In the genomic region with DNA sequence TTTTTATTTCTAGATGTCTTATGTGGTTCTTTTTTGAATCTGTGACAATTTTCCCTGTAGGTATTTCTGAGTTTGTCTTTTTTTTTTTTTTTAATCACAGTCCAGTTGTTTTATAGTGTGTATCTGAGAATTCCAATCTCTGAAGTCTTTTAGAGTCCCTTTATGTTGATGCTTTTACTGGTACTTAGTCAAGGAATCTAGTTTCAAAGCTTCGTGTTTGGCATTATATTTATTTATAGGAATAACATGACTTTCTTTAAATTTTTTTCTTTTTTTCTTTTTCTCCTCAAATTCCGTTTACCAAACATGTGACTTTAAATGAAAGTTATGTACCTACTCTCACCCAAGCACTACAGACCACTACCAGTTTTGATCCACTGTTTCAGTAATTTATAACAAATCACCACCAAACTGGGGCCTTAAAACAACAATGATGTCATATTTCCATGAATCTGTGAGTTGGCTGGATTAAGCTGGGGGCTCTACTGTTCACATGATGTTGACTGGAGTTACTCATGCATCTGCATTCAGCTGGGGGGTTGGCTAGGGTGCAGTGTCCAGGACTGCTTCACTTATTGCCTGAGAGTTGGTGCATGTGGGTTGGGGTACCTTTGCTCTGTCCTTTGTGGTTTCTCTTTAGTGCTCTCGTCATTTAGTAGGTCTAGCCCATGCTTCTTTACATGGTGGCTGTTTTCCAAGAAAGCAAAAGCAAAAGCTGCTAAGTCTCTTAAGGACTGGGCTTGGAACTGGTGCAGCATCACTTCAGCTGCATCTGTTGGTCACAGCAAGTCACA, we compare ENCODE assay signal across 11 cellular contexts. TPM values are rescaled to one million over a fixed set of nuclear protein-coding genes. Genes with fewer than 3 reads are reported as not detected.
A peak's percentile ranks its signal among the peaks of the same experiment; 100 is the strongest.
DNase-seq lines count a peak whose midpoint lies in the region; ATAC-seq and TF ChIP-seq lines count a peak whose summit lies in the region.
"Had no signal": no experiment of that assay in that cellular context is flagged by ENCODE, and none has a peak within 500 bp of the region (broad histone marks: within the 10 kb centered on the region; RNA-seq: fewer than 3 reads in every experiment).

No MANE protein-coding gene starts in this region.

- no peak for ATAC-seq in naive thymus-derived CD8-positive, alpha-beta T cell

- peaks cover 21 to 30% (median 26%) of the 10 kb centered on the region in 4 donors for H3K4me1 Mint-ChIP-seq in naive thymus-derived CD8-positive, alpha-beta T cell

- no peaks in the 10 kb centered on the region for H3K27me3 Mint-ChIP-seq in naive thymus-derived CD8-positive, alpha-beta T cell

- peak overlapping the region in 1 of 10 donors; percentile 19 for H3K4me3 Mint-ChIP-seq in naive thymus-derived CD8-positive, alpha-beta T cell

- 51% methylated on average over 3 of the region's 3 CpGs for WGBS in prostate gland

- H3K27ac ChIP-seq in A673 (ENCODE audit: low read depth, low read length, poor library complexity, severe bottlenecking) (no peak overlapping the region), prostate gland (no peak overlapping the region)
- H3K27ac ChIP-seq: ascending aorta, ovary had no signal

- intact Hi-C loops in A673 (cut with micrococcal nuclease; ENCODE audit: unreplicated experiment), result no loop called here
- intact Hi-C loops in prostate gland (cut with DNase I), result no loop called here

- TF ChIP-seq CTCF in kidney epithelial cell (IDR thresholded peaks at IDR 0.05; ENCODE audit: insufficient read depth, low read length, poor library complexity, severe bottlenecking) (no peak), A673 (conservative IDR thresholded peaks at IDR 0.05; ENCODE audit: low read depth, low read length) (no peak), prostate gland (IDR thresholded peaks at IDR 0.05) (no peak)

- H3K4me3 ChIP-seq in adipocyte (ENCODE audit: low read length) (no peak overlapping the region), kidney epithelial cell (ENCODE audit: low read depth, low read length) (no peak overlapping the region), A673 (ENCODE audit: low read depth, low read length, poor library complexity, severe bottlenecking) (no peak overlapping the region), prostate gland (no peak overlapping the region)
- H3K4me3 ChIP-seq: ascending aorta, ovary had no signal

- peaks cover 5% of the 10 kb centered on the region for H3K36me3 ChIP-seq in adipocyte (ENCODE audit: control insufficient read depth, insufficient read depth, low read length, severe bottlenecking)
- no peaks in the 10 kb centered on the region for H3K36me3 ChIP-seq in kidney epithelial cell (ENCODE audit: control insufficient read depth, insufficient read depth, low read length)
- H3K36me3 ChIP-seq in A673 (ENCODE audit: insufficient read depth, low read length, poor library complexity, severe bottlenecking), result no peaks in the 10 kb centered on the region
- no peaks in the 10 kb centered on the region for H3K36me3 ChIP-seq in prostate gland
- H3K36me3 ChIP-seq: ovary had no signal

- CTCF ChIA-PET in A673 (lab: Charles Lee), result no interaction called here

- POLR2A ChIA-PET in A673 (lab: Charles Lee; ENCODE audit: low non-redundant PET), result no interaction called here
- POLR2A ChIA-PET in naive thymus-derived CD8-positive, alpha-beta T cell (lab: Charles Lee), result no interaction called here

- H3K9me3 Mint-ChIP-seq in naive thymus-derived CD8-positive, alpha-beta T cell, result no peaks in the 10 kb centered on the region

- H3K9ac ChIP-seq in adipocyte (ENCODE audit: low read length), result no peak overlapping the region

- TF ChIP-seq POLR2A in prostate gland (IDR thresholded peaks at IDR 0.05), result no peak

- H3K4me1 ChIP-seq in adipocyte (ENCODE audit: control insufficient read depth, insufficient read depth, low read length) (peaks cover 5% of the 10 kb centered on the region), A673 (ENCODE audit: insufficient read depth, low read length, poor library complexity, severe bottlenecking) (no peaks in the 10 kb centered on the region), prostate gland (replicated peaks) (no peaks in the 10 kb centered on the region)
- H3K4me1 ChIP-seq: ascending aorta had no signal

- no TSS peak for BruUV-seq in A673 (replicated peaks; lab: Mats Ljungman, UMichigan)

- peak overlapping the region in 2 of 10 donors; percentile 17 to 39 for H3K27ac Mint-ChIP-seq in naive thymus-derived CD8-positive, alpha-beta T cell

- H3K9me3 ChIP-seq in adipocyte (ENCODE audit: control insufficient read depth, low read length) (no peaks in the 10 kb centered on the region), A673 (ENCODE audit: low read depth, low read length, poor library complexity, severe bottlenecking) (no peaks in the 10 kb centered on the region), prostate gland (no peaks in the 10 kb centered on the region)
- H3K9me3 ChIP-seq: ascending aorta, ovary had no signal

- peaks cover 0 to 54% (median 26%) of the 10 kb centered on the region in 3 donors for H3K36me3 Mint-ChIP-seq in naive thymus-derived CD8-positive, alpha-beta T cell

- H3K27me3 ChIP-seq in adipocyte (replicated peaks; ENCODE audit: control insufficient read depth, insufficient read depth, low read length) (no peaks in the 10 kb centered on the region), kidney epithelial cell (ENCODE audit: control insufficient read depth, insufficient read depth, low read length) (no peaks in the 10 kb centered on the region), A673 (replicated peaks; ENCODE audit: insufficient read depth, low read depth, low read length, poor library complexity) (no peaks in the 10 kb centered on the region), prostate gland (replicated peaks; ENCODE audit: insufficient read depth) (no peaks in the 10 kb centered on the region)
- H3K27me3 ChIP-seq: ascending aorta, ovary had no signal

- DNase-seq in A172 (ENCODE audit: low spot score), result peak; percentile 78
- peak; percentile 84 for DNase-seq in H4 (ENCODE audit: low spot score)
- peak; percentile 52 for DNase-seq in adipocyte (ENCODE audit: low read depth)
- peak; percentile 87 for DNase-seq in kidney epithelial cell (ENCODE audit: low read depth)
- DNase-seq in mucosa of gallbladder (ENCODE audit: low spot score), result no peak
- DNase-seq in A673 (ENCODE audit: low spot score), result no peak
- DNase-seq in naive thymus-derived CD8-positive, alpha-beta T cell, result no peak
- no peak for DNase-seq in prostate gland (ENCODE audit: low spot score)
- DNase-seq: DMS53, ovary had no signal

RNA-seq across cellular contexts. Expression of gene KCTD4, which starts 22.3 kb away (rescaled TPM):
- total RNA-seq in A172 (2014; rRNA removed; shearing (Covaris generic)), result 0.29 TPM in 1 of 2 replicates, not detected in the other
- not detected in 2 replicates for total RNA-seq in H4 (2014; rRNA removed; shearing (Covaris generic))
- total RNA-seq in kidney epithelial cell, result not detected in 2 replicates
- 7.8 TPM for total RNA-seq in mucosa of gallbladder
- total RNA-seq in A673 (2021), result not detected in 2 replicates
- total RNA-seq in naive thymus-derived CD8-positive, alpha-beta T cell, result not detected
- polyA plus RNA-seq in naive thymus-derived CD8-positive, alpha-beta T cell, result under 1 TPM in 1 of 3 donors, not detected in 2; 0.16 TPM
- not detected for total RNA-seq in prostate gland
- total RNA-seq: ascending aorta, ovary had no signal
- polyA plus RNA-seq: ovary had no signal

RNA-seq across cellular contexts. Expression of gene GTF2F2, which starts 58.2 kb away (rescaled TPM):
- 72.2 and 79.9 TPM in 2 replicates for total RNA-seq in A172 (2014; rRNA removed; shearing (Covaris generic))
- 28.9 and 36.5 TPM in 2 replicates for total RNA-seq in H4 (2014; rRNA removed; shearing (Covaris generic))
- 26.8 and 29.5 TPM in 2 replicates for total RNA-seq in kidney epithelial cell
- total RNA-seq in mucosa of gallbladder, result 14.1 TPM
- total RNA-seq in A673 (2021), result 37.8 TPM in 2 replicates
- 10 to 100 TPM; 16.2 to 17.1 TPM for total RNA-seq in naive thymus-derived CD8-positive, alpha-beta T cell
- 1 to 10 TPM; 7.1 to 8.2 (median 7.5) TPM for polyA plus RNA-seq in naive thymus-derived CD8-positive, alpha-beta T cell
- total RNA-seq in prostate gland, result 10 to 100 TPM; 15.3 to 21.2 TPM

Comparison
In these comparisons a context has a peak if more than half of its experiments do, and no peak if none do; other contexts are left out.
1. DNase-seq: peak in A172 (single experiment), H4 (single experiment), adipocyte (single experiment) and kidney epithelial cell (single experiment); none in mucosa of gallbladder (single experiment), A673 (single experiment), naive thymus-derived CD8-positive, alpha-beta T cell (0 of 10) and prostate gland (single experiment).